8 cellular contexts compared by ENCODE assay signal in genomic region chr10:130138479-130138866, GRCh38. TPM values are rescaled to one million over a fixed set of nuclear protein-coding genes. Genes with fewer than 3 reads are reported as not detected.
DNase-seq lines count a peak whose midpoint lies in the region; ATAC-seq and TF ChIP-seq lines count a peak whose summit lies in the region.

No MANE protein-coding gene starts in this region.

- no peak for TF ChIP-seq POLR2A in HCT116 (IDR thresholded peaks at IDR 0.05; ENCODE audit: borderline replicate concordance, extremely low read depth, insufficient read depth, insufficient read length)

- H3K4me3 ChIP-seq in HCT116 (replicated peaks in 1 of 2; ENCODE audit: low read depth in 1 of 2, low read length in 2 of 2) (peak overlapping the region; percentile 61 to 73; a peak in 3 of 4 replicates), cardiac fibroblast (replicated peaks in 1 of 2; ENCODE audit: low read depth in 2 of 2, low read length in 2 of 2) (peak overlapping the region in 1 of 2 donors; percentile 84), neural progenitor cell (no peak overlapping the region)

- H3K27me3 Mint-ChIP-seq in neural progenitor cell (ENCODE audit: insufficient read depth, low read depth), result no peaks in the 10 kb centered on the region

- intact Hi-C loops in HCT116 (cut with micrococcal nuclease), result no loop called here
- intact Hi-C loops in Right ventricle myocardium superior (cut with DNase I), result no loop called here

- peak overlapping the region; percentile 96 for H3K4me3 Mint-ChIP-seq in neural progenitor cell

- TF ChIP-seq CTCF in HCT116 (IDR thresholded peaks at IDR 0.05 in 2 of 3, conservative IDR thresholded peaks at IDR 0.05 in 1 of 3; ENCODE audit: borderline replicate concordance in 1 of 3, insufficient read depth in 1 of 3, low read depth in 2 of 3, low read length in 2 of 3) (no peak), cardiac fibroblast (IDR thresholded peaks at IDR 0.05; ENCODE audit: low read depth, low read length) (no peak), neural progenitor cell (IDR thresholded peaks at IDR 0.05) (no peak)

- 0 out of 2 replicates have a peak, but pooled peaks cover 6% of the 10 kb centered on the region for H4K20me1 ChIP-seq in HCT116 (ENCODE audit: insufficient read depth)
- peaks cover 59% of the 10 kb centered on the region for H4K20me1 ChIP-seq in neural progenitor cell (ENCODE audit: low read depth)

- H3K36me3 ChIP-seq in HCT116 (ENCODE audit: control insufficient read depth in 1 of 2, insufficient read depth in 2 of 2, low read length in 2 of 2) (no peaks in the 10 kb centered on the region), neural progenitor cell (no peaks in the 10 kb centered on the region)

- H3K4me1 ChIP-seq in HCT116 (ENCODE audit: control insufficient read depth in 1 of 2, insufficient read depth in 2 of 2, low read length in 2 of 2) (peaks cover 8 to 24% of the 10 kb centered on the region in 2 experiments; a peak in 3 of 4 replicates), neural progenitor cell (peaks cover 9% of the 10 kb centered on the region)

- no peaks in the 10 kb centered on the region for H3K27me3 ChIP-seq in HCT116 (ENCODE audit: insufficient read depth, low read length)
- H3K27me3 ChIP-seq in neural progenitor cell, result peaks cover 3% of the 10 kb centered on the region

- H3K9me2 ChIP-seq in HCT116 (ENCODE audit: insufficient read depth), result no peaks in the 10 kb centered on the region

- H3K27ac Mint-ChIP-seq in neural progenitor cell, result no peak overlapping the region

- H3K9me3 ChIP-seq in HCT116 (ENCODE audit: control insufficient read depth in 1 of 2, insufficient read depth in 1 of 2, low read depth in 1 of 2, low read length in 2 of 2), result no peaks in the 10 kb centered on the region
- H3K9me3 ChIP-seq in neural progenitor cell (ENCODE audit: low read depth), result no peaks in the 10 kb centered on the region

- RAD21 ChIA-PET in HCT116 (lab: Charles Lee; ENCODE audit: low non-redundant PET in 1 of 2, low total read pairs in 2 of 2, uncharacterized antibody in 2 of 2, unreplicated experiment in 2 of 2), result no interaction called here

- TF ChIP-seq RAD21 in HCT116 (IDR thresholded peaks at IDR 0.05; ENCODE audit: low read depth), result no peak

- CTCF ChIA-PET in HCT116 (lab: Charles Lee), result interaction anchor here (3.7 kb wide), 1 partner anchor 28 kb away, joined by 16 read pairs; the partner anchor contains the start of gene C10orf143

- H3F3A ChIP-seq in neural progenitor cell (ENCODE audit: low read depth), result no peaks in the 10 kb centered on the region

- peak; percentile 44 for DNase-seq in HCT116 (ENCODE audit: low read depth, low spot score)
- DNase-seq in NCI-H345 treated with DMSO at 0.1 percent for 48 hours (lab: John Stamatoyannopoulos, UW; ENCODE audit: unreplicated experiment), result peak; percentile 79
- DNase-seq in cardiac fibroblast (ENCODE audit: low read depth in 2 of 2), result peak; percentile 19 to 74
- DNase-seq in neural progenitor cell (ENCODE audit: low spot score), result no peak
- DNase-seq in ecto neural progenitor cell (ENCODE audit: low spot score), result no peak
- no peak for DNase-seq in Right ventricle myocardium superior

- ATAC-seq in HCT116 (peak; percentile 52; the same call in 1 of the 2 replicates), HG03175 (IDR thresholded peaks at IDR 0.05; ENCODE audit: unreplicated experiment) (no peak), HG03460 (IDR thresholded peaks at IDR 0.05; ENCODE audit: unreplicated experiment) (no peak), Right ventricle myocardium superior (ENCODE audit: poor library complexity) (no peak)

- no peak overlapping the region for H2AFZ ChIP-seq in HCT116 (ENCODE audit: low read depth, low read length, poor library complexity, severe bottlenecking)
- H2AFZ ChIP-seq in neural progenitor cell (replicated peaks), result no peak overlapping the region

- H3K4me1 Mint-ChIP-seq in neural progenitor cell, result peaks cover 33% of the 10 kb centered on the region

- H3K27ac ChIP-seq in HCT116 (ENCODE audit: low read depth, low read length) (peak overlapping the region; percentile 56; the same call in 1 of the 2 replicates), neural progenitor cell (no peak overlapping the region)

- H3K79me2 ChIP-seq in HCT116 (ENCODE audit: insufficient read depth, low read length) (peaks cover 68% of the 10 kb centered on the region), neural progenitor cell (ENCODE audit: low read depth) (peaks cover 72% of the 10 kb centered on the region)

- no TSS peak for BruUV-seq in HCT116 (replicated peaks; lab: Mats Ljungman, UMichigan)

- POLR2A ChIA-PET in HCT116 (lab: Charles Lee), result interaction anchor here (2.9 kb wide), 1 partner anchor 28 kb away, joined by 13 read pairs; the partner anchor contains the start of gene C10orf143

- no peaks in the 10 kb centered on the region for H3K9me3 Mint-ChIP-seq in neural progenitor cell

- peak overlapping the region; percentile 75 for H3K4me2 ChIP-seq in HCT116 (ENCODE audit: low read length)
- no peak overlapping the region for H3K4me2 ChIP-seq in neural progenitor cell

- H3K36me3 Mint-ChIP-seq in neural progenitor cell, result peaks cover 15% of the 10 kb centered on the region

- H3K9ac ChIP-seq in HCT116 (ENCODE audit: low read length), result peak overlapping the region; percentile 45
- H3K9ac ChIP-seq in neural progenitor cell, result no peak overlapping the region

TF ChIP-seq in HCT116, 20 proteins besides CTCF, POLR2A, EP300 and RAD21:
- TF ChIP-seq YY1 (IDR thresholded peaks at IDR 0.05; ENCODE audit: extremely low read depth, insufficient replicate concordance, low read depth, low read length), result no peak
- TF ChIP-seq FOSL1 (IDR thresholded peaks at IDR 0.05; ENCODE audit: low read depth), result peak; percentile 43; the same call in 1 of the 2 replicates
- TF ChIP-seq ZNF274 (IDR thresholded peaks at IDR 0.05; ENCODE audit: low read depth, low read length), result no peak
- no peak for TF ChIP-seq CBX3 (IDR thresholded peaks at IDR 0.05; ENCODE audit: low read depth)
- TF ChIP-seq JUND (IDR thresholded peaks at IDR 0.05), result peak; percentile 43; the same call in 1 of the 2 replicates

RNA-seq across cellular contexts. Expression of gene GLRX3, which starts 2.3 kb away (rescaled TPM):
- total RNA-seq in HCT116 (2021; ENCODE audit: unreplicated experiment) (59.1 TPM), neural progenitor cell (ENCODE audit: low replicate concordance) (142 and 182 TPM in 2 replicates), Right ventricle myocardium superior (64.7 TPM)
- polyA plus RNA-seq in HCT116 (2012), result 18.0 and 26.8 TPM in 2 replicates

RNA-seq across cellular contexts. Expression of gene C10orf143, which starts 27.8 kb away (rescaled TPM):
- total RNA-seq in HCT116 (2021; ENCODE audit: unreplicated experiment) (0.66 TPM), neural progenitor cell (ENCODE audit: low replicate concordance) (1.1 and 1.6 TPM in 2 replicates), Right ventricle myocardium superior (2.2 TPM)
- 0.40 and 0.50 TPM in 2 replicates for polyA plus RNA-seq in HCT116 (2012)

Comparison
In these comparisons a context has a peak if more than half of its experiments do, and no peak if none do; other contexts are left out.
1. DNase-seq: peak in HCT116 (single experiment), NCI-H345 treated with DMSO at 0.1 percent for 48 hours (single experiment) and cardiac fibroblast (2 of 2); none in neural progenitor cell (single experiment), ecto neural progenitor cell (single experiment) and Right ventricle myocardium superior (single experiment).